In the genomic region with DNA sequence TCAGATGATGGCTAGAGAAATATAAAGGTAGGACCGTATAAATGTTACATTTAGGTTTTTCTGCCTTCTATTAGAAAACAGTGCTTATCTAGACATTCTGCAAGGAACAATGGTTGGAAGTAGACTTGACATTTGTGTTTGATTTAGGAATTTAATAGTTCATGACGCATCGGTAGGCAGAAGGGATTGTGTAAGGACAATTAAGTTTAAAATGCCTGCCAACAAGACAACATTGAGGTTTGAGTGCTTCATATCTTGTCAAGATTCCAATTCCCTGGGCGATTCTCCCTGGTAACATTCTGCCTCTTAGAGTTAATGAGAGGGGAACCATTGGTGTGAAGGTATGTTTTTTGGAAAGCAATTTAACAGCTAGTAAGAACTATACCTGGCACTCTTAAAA, we compare ENCODE assay signal across 19 cellular contexts.
"Had no signal": no experiment of that assay in that cellular context is flagged by ENCODE, and none has a peak within 500 bp of the region (broad histone marks: within the 10 kb centered on the region; RNA-seq: fewer than 3 reads in every experiment).

No MANE protein-coding gene starts in this region.

- H3K4me1 Mint-ChIP-seq: activated B cell treated with CpG ODN at 0.5 μM for 24 hours; activated CD4-positive, alpha-beta T cell treated with anti-CD3 and anti-CD28 coated beads, Interleukin-2, amount 10 ng/mL, durations not matched to agents 7 days and 5 days; activated naive CD8-positive, alpha-beta T cell treated with anti-CD3 and anti-CD28 coated beads for 36 hours; mesothelial cell of epicardium; T-helper 17 cell had no signal

- H3K27ac Mint-ChIP-seq: activated B cell treated with CpG ODN at 0.5 μM for 24 hours; activated CD4-positive, alpha-beta T cell treated with anti-CD3 and anti-CD28 coated beads, Interleukin-2, amount 10 ng/mL, durations not matched to agents 7 days and 5 days; activated naive CD8-positive, alpha-beta T cell treated with anti-CD3 and anti-CD28 coated beads for 36 hours; activated T-helper 1 cell treated with anti-CD3 and anti-CD28 coated beads, Interleukin-12 subunit alpha, Interleukin-12 subunit beta, Interleukin-2, Interleukin-4 antibody, amounts not matched to agents 30 ng/mL and 10 ng/mL and 1 ng/mL, durations not matched to agents 14 hours and 24 hours and 36 hours; mesothelial cell of epicardium; stimulated activated naive CD8-positive, alpha-beta T cell treated with anti-CD3 and anti-CD28 coated beads, Interleukin-15, Interleukin-2, amounts not matched to agents 100 ng/mL and 50 ng/mL, for 24 hours; T-helper 17 cell; type B pancreatic cell had no signal

- H3K4me1 ChIP-seq: lower lobe of right lung, psoas muscle, right lobe of liver, suprapubic skin had no signal

- H3K9me3 ChIP-seq: lower lobe of right lung, psoas muscle, right lobe of liver, suprapubic skin had no signal

- H3K27ac ChIP-seq: brain microvascular endothelial cell, lower lobe of right lung, psoas muscle, right lobe of liver, suprapubic skin had no signal

- DNase-seq: activated B cell treated with CpG ODN at 0.5 μM for 24 hours; activated CD4-positive, alpha-beta T cell treated with anti-CD3 and anti-CD28 coated beads, Interleukin-2, amount 10 ng/mL, durations not matched to agents 7 days and 5 days; activated CD8-positive, alpha-beta memory T cell treated with anti-CD3 and anti-CD28 coated beads for 24 hours; activated naive CD8-positive, alpha-beta T cell treated with anti-CD3 and anti-CD28 coated beads for 36 hours; amygdala; brain microvascular endothelial cell; cerebellar nuclear complex; effector CD8-positive, alpha-beta T cell; left colon; lower lobe of right lung; psoas muscle; right lobe of liver; T-helper 17 cell had no signal

- H3K9me3 Mint-ChIP-seq: activated B cell treated with CpG ODN at 0.5 μM for 24 hours; activated CD4-positive, alpha-beta T cell treated with anti-CD3 and anti-CD28 coated beads, Interleukin-2, amount 10 ng/mL, durations not matched to agents 7 days and 5 days; activated naive CD8-positive, alpha-beta T cell treated with anti-CD3 and anti-CD28 coated beads for 36 hours; activated T-helper 1 cell treated with anti-CD3 and anti-CD28 coated beads, Interleukin-12 subunit alpha, Interleukin-12 subunit beta, Interleukin-2, Interleukin-4 antibody, amounts not matched to agents 30 ng/mL and 10 ng/mL and 1 ng/mL, durations not matched to agents 14 hours and 24 hours and 36 hours; mesothelial cell of epicardium; stimulated activated naive CD8-positive, alpha-beta T cell treated with anti-CD3 and anti-CD28 coated beads, Interleukin-15, Interleukin-2, amounts not matched to agents 100 ng/mL and 50 ng/mL, for 24 hours; type B pancreatic cell had no signal

- H3K27me3 ChIP-seq: brain microvascular endothelial cell, right lobe of liver had no signal

- H3K36me3 Mint-ChIP-seq: activated naive CD8-positive, alpha-beta T cell treated with anti-CD3 and anti-CD28 coated beads for 36 hours; mesothelial cell of epicardium; type B pancreatic cell had no signal

- ATAC-seq: left colon, lower lobe of right lung, psoas muscle, right lobe of liver, T-helper 17 cell had no signal

- H3K36me3 ChIP-seq: brain microvascular endothelial cell, lower lobe of right lung, right lobe of liver, suprapubic skin had no signal

- H3K4me3 Mint-ChIP-seq: activated B cell treated with CpG ODN at 0.5 μM for 24 hours; activated CD4-positive, alpha-beta T cell treated with anti-CD3 and anti-CD28 coated beads, Interleukin-2, amount 10 ng/mL, durations not matched to agents 7 days and 5 days; activated naive CD8-positive, alpha-beta T cell treated with anti-CD3 and anti-CD28 coated beads for 36 hours; activated T-helper 1 cell treated with anti-CD3 and anti-CD28 coated beads, Interleukin-12 subunit alpha, Interleukin-12 subunit beta, Interleukin-2, Interleukin-4 antibody, amounts not matched to agents 30 ng/mL and 10 ng/mL and 1 ng/mL, durations not matched to agents 14 hours and 24 hours and 36 hours; mesothelial cell of epicardium; stimulated activated naive CD8-positive, alpha-beta T cell treated with anti-CD3 and anti-CD28 coated beads, Interleukin-15, Interleukin-2, amounts not matched to agents 100 ng/mL and 50 ng/mL, for 24 hours; T-helper 17 cell; type B pancreatic cell had no signal

- H3K27me3 Mint-ChIP-seq: activated CD4-positive, alpha-beta T cell treated with anti-CD3 and anti-CD28 coated beads, Interleukin-2, amount 10 ng/mL, durations not matched to agents 7 days and 5 days; stimulated activated naive CD8-positive, alpha-beta T cell treated with anti-CD3 and anti-CD28 coated beads, Interleukin-15, Interleukin-2, amounts not matched to agents 100 ng/mL and 50 ng/mL, for 24 hours; T-helper 17 cell had no signal

- H3K4me3 ChIP-seq: lower lobe of right lung, psoas muscle, right lobe of liver, smooth muscle cell, suprapubic skin had no signal
